Comparison of ENCODE assay signal across 8 cellular contexts in the genomic region with DNA sequence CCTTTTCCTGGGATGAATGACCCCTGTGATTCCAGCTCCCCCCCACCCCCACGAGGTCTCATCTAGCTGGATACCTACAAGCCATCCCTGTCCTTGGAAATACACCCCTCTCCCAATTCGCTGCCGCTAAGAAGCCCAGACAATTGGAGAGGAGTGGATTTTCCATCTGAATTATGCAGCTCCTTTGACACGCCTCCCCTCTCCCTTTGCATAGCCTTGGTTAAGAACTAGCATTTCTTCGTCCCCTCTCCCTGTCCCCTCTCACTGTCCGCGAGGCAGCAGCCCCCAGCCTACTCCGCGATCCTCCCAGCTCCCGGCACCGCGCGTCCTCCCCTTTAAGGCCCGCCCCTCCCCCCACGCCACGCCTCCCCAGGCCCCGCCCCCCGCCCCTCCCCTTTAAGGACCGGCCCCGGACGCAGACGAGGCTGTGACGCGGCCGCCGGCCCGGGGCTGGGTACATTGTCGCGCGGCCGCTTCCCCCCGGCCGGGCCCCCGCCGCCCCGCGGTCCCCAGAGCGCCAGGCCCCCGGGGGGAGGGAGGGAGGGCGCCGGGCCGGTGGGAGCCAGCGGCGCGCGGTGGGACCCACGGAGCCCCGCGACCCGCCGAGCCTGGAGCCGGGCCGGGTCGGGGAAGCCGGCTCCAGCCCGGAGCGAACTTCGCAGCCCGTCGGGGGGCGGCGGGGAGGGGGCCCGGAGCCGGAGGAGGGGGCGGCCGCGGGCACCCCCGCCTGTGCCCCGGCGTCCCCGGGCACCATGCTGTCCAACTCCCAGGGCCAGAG. TPM values are rescaled to one million over a fixed set of nuclear protein-coding genes. Genes with fewer than 3 reads are reported as not detected.
DNase-seq lines count a peak whose midpoint lies in the region; ATAC-seq and TF ChIP-seq lines count a peak whose summit lies in the region.

Gene MAPKAPK2 (plus strand): TSS at position 428 of the 778 bp plus-strand sequence. CDS start 325 bp downstream, at position 753.

- H3K27ac ChIP-seq in PC-9 (peak within 1 kb of the TSS; percentile 82), esophagus squamous epithelium (peak within 1 kb of the TSS; percentile 97 to 100 (median 100))

- TF ChIP-seq CTCF in PC-9 (conservative IDR thresholded peaks at IDR 0.05) (no peak), esophagus squamous epithelium (IDR thresholded peaks at IDR 0.05) (no peak)

- H3K36me3 ChIP-seq in PC-9 (ENCODE audit: low read depth) (no peaks in the 10 kb centered on the region), esophagus squamous epithelium (no peaks in the 10 kb centered on the region)

- 3 to 4% methylated on average over 11 to 13 of the region's 71 CpGs for WGBS in esophagus squamous epithelium, 2 donors

- TF ChIP-seq POLR2A in esophagus squamous epithelium (IDR thresholded peaks at IDR 0.05) = peak in 1 of 4 donors; percentile 53

- CTCF ChIA-PET in PC-9 (lab: Charles Lee) = interaction anchor here (0.6 kb wide), 1 partner anchor 294 kb away, joined by 3 read pairs; no protein-coding TSS in a partner anchor

- H3K36me3 Mint-ChIP-seq in activated T-cell treated with anti-CD3 and anti-CD28 coated beads, Interleukin-2, amount 50 U/mL, for 72 hours (ENCODE audit: insufficient read depth in 2 of 2) = peaks cover 0 to 7% of the 10 kb centered on the region in 2 donors
- H3K36me3 Mint-ChIP-seq in naive B cell = no peaks in the 10 kb centered on the region
- H3K36me3 Mint-ChIP-seq in stimulated activated effector memory CD8-positive, alpha-beta T cell treated with anti-CD3 and anti-CD28 coated beads, Interleukin-12 subunit alpha, Interleukin-12 subunit beta, amount 100 ng/mL, for 72 hours = peaks cover 33% of the 10 kb centered on the region

- peaks cover 41% of the 10 kb centered on the region for H3K79me2 ChIP-seq in PC-9 (ENCODE audit: low read depth)

- H3K27ac Mint-ChIP-seq in activated T-cell treated with anti-CD3 and anti-CD28 coated beads, Interleukin-2, amount 50 U/mL, for 72 hours = peak within 1 kb of the TSS; percentile 87
- peak within 1 kb of the TSS; percentile 89 to 97 (median 95) for H3K27ac Mint-ChIP-seq in naive B cell
- H3K27ac Mint-ChIP-seq in stimulated activated effector memory CD8-positive, alpha-beta T cell treated with anti-CD3 and anti-CD28 coated beads, Interleukin-12 subunit alpha, Interleukin-12 subunit beta, amount 100 ng/mL, for 72 hours = peak within 1 kb of the TSS; percentile 84

- ATAC-seq in HG03442 (IDR thresholded peaks at IDR 0.05; ENCODE audit: unreplicated experiment) = peak; percentile 36
- peak; percentile 79 for ATAC-seq in activated T-cell treated with anti-CD3 and anti-CD28 coated beads, Interleukin-2, amount 50 U/mL, for 72 hours (replicated peaks in 1 of 2)
- ATAC-seq in naive B cell (ENCODE audit: low read depth in 2 of 2) = peak; percentile 70 to 72
- peak; percentile 83 for ATAC-seq in stimulated activated effector memory CD8-positive, alpha-beta T cell treated with anti-CD3 and anti-CD28 coated beads, Interleukin-12 subunit alpha, Interleukin-12 subunit beta, amount 100 ng/mL, for 72 hours

- H3K9me2 ChIP-seq in PC-9 (ENCODE audit: insufficient read depth) = no peaks in the 10 kb centered on the region

- H3K4me1 ChIP-seq in PC-9 (replicated peaks; ENCODE audit: insufficient read depth) (peaks cover 25% of the 10 kb centered on the region), esophagus squamous epithelium (peaks cover 33 to 48% (median 35%) of the 10 kb centered on the region in 3 donors)

- intact Hi-C loops in PC-9 (cut with micrococcal nuclease; ENCODE audit: unreplicated experiment) = no loop called here
- intact Hi-C loops in esophagus squamous epithelium (cut with DNase I) = no loop called here

- H4K20me1 ChIP-seq in PC-9 (ENCODE audit: insufficient read depth) = peaks cover 34% of the 10 kb centered on the region

- peaks cover 5% of the 10 kb centered on the region; the same call in 1 of the 2 replicates for H3F3A ChIP-seq in PC-9 (ENCODE audit: insufficient read depth, low read depth)

- POLR2A ChIA-PET in PC-9 (lab: Charles Lee; ENCODE audit: unreplicated experiment) = interaction anchor here (0.6 to 0.7 kb wide), 5 partner anchors 17 to 370 kb away, joined by 3 to 8 read pairs (median 3); partner anchors contain the start of gene EIF2D

- H3K9me3 Mint-ChIP-seq in activated T-cell treated with anti-CD3 and anti-CD28 coated beads, Interleukin-2, amount 50 U/mL, for 72 hours = no peaks in the 10 kb centered on the region
- no peaks in the 10 kb centered on the region for H3K9me3 Mint-ChIP-seq in naive B cell
- no peaks in the 10 kb centered on the region for H3K9me3 Mint-ChIP-seq in stimulated activated effector memory CD8-positive, alpha-beta T cell treated with anti-CD3 and anti-CD28 coated beads, Interleukin-12 subunit alpha, Interleukin-12 subunit beta, amount 100 ng/mL, for 72 hours

- H3K27me3 ChIP-seq in PC-9 (ENCODE audit: insufficient read depth, low read depth) (no peaks in the 10 kb centered on the region), esophagus squamous epithelium (no peaks in the 10 kb centered on the region)

- H3K27me3 Mint-ChIP-seq in activated T-cell treated with anti-CD3 and anti-CD28 coated beads, Interleukin-2, amount 50 U/mL, for 72 hours (ENCODE audit: low read depth) = peaks cover 15% of the 10 kb centered on the region
- H3K27me3 Mint-ChIP-seq in naive B cell = no peaks in the 10 kb centered on the region

- H3K4me3 ChIP-seq in PC-9 (peak within 1 kb of the TSS; percentile 99), esophagus squamous epithelium (peak within 1 kb of the TSS; percentile 51 to 97 (median 85))

- peak within 1 kb of the TSS; percentile 72 for H2AFZ ChIP-seq in PC-9

- peak within 1 kb of the TSS; percentile 96 for H3K4me2 ChIP-seq in PC-9

- BruUV-seq in PC-9 (replicated peaks; lab: Mats Ljungman, UMichigan) = no TSS peak

- no peaks in the 10 kb centered on the region for H3K9me3 ChIP-seq in PC-9 (ENCODE audit: insufficient read depth, low read depth)
- H3K9me3 ChIP-seq in esophagus squamous epithelium = no peaks in the 10 kb centered on the region

- H3K4me1 Mint-ChIP-seq in activated T-cell treated with anti-CD3 and anti-CD28 coated beads, Interleukin-2, amount 50 U/mL, for 72 hours (ENCODE audit: low read depth) = peaks cover 62% of the 10 kb centered on the region
- peaks cover 70 to 82% (median 78%) of the 10 kb centered on the region in 3 donors for H3K4me1 Mint-ChIP-seq in naive B cell
- H3K4me1 Mint-ChIP-seq in stimulated activated effector memory CD8-positive, alpha-beta T cell treated with anti-CD3 and anti-CD28 coated beads, Interleukin-12 subunit alpha, Interleukin-12 subunit beta, amount 100 ng/mL, for 72 hours = peaks cover 54% of the 10 kb centered on the region

- H3K4me3 Mint-ChIP-seq in activated T-cell treated with anti-CD3 and anti-CD28 coated beads, Interleukin-2, amount 50 U/mL, for 72 hours = peak within 1 kb of the TSS; percentile 89 to 97
- peak within 1 kb of the TSS; percentile 91 to 100 (median 99) for H3K4me3 Mint-ChIP-seq in naive B cell
- H3K4me3 Mint-ChIP-seq in stimulated activated effector memory CD8-positive, alpha-beta T cell treated with anti-CD3 and anti-CD28 coated beads, Interleukin-12 subunit alpha, Interleukin-12 subunit beta, amount 100 ng/mL, for 72 hours = peak within 1 kb of the TSS; percentile 88

- DNase-seq in SHP77 (lab: John Stamatoyannopoulos, UW) (peak; percentile 46 to 60), SHP77 treated with DMSO at 0.1 percent for 48 hours (lab: John Stamatoyannopoulos, UW) (no peak), PC-9 (peak in 1 of 2 experiments; percentile 62), esophagus squamous epithelium (lab: John Stamatoyannopoulos, UW) (peak; percentile 54), naive B cell (peak; percentile 70)
- peak; percentile 79 to 83 for DNase-seq in activated T-cell treated with anti-CD3 and anti-CD28 coated beads, Interleukin-2, amount 50 U/mL, for 72 hours
- DNase-seq in stimulated activated effector memory CD8-positive, alpha-beta T cell treated with anti-CD3 and anti-CD28 coated beads, Interleukin-12 subunit alpha, Interleukin-12 subunit beta, amount 100 ng/mL, for 72 hours (ENCODE audit: low spot score in 2 of 2) = peak; percentile 57 to 82

RNA-seq across cellular contexts. Expression of gene MAPKAPK2, which starts in this region (rescaled TPM):
- total RNA-seq in PC-9 (2021) (62.6 and 70.6 TPM in 2 replicates), esophagus squamous epithelium (10 to 100 TPM; 37.8 to 50.7 (median 43.2) TPM)
- 100 to 1,000 TPM; 101 to 102 TPM for total RNA-seq in activated T-cell treated with anti-CD3 and anti-CD28 coated beads, Interleukin-2, amount 50 U/mL, for 72 hours
- 1 to 10 TPM; 1.7 to 3.6 (median 2.8) TPM for polyA plus RNA-seq in naive B cell (ENCODE audit: low read depth in 6 of 6)
